8 cellular contexts compared by ENCODE assay signal in genomic region chr17:67245073-67245693, GRCh38. TPM values are rescaled to one million over a fixed set of nuclear protein-coding genes. Genes with fewer than 3 reads are reported as not detected.
A peak's percentile ranks its signal among the peaks of the same experiment; 100 is the strongest.
DNase-seq lines count a peak whose midpoint lies in the region; ATAC-seq and FAIRE-seq lines count a peak whose summit lies in the region.

TSS of gene HELZ (minus strand) at chr17:67245196. CDS start at chr17:67218804, 26,392 bp downstream.

- intact Hi-C loops in T-helper 2 cell treated with Interferon-gamma antibody and Interleukin-4, amounts not matched to agents 100 ng/mL and 5 ng/mL, for 36 hours (cut with micrococcal nuclease) = loop anchor here (5.0 kb wide), 1 partner anchor 122 kb away; the partner anchor contains the start of gene PSMD12
- intact Hi-C loops in right cardiac atrium (cut with DNase I) = no loop called here

- H3K27me3 ChIP-seq in right cardiac atrium (ENCODE audit: control insufficient read depth, insufficient read depth) = no peaks in the 10 kb centered on the region

- H3K9me3 ChIP-seq in right cardiac atrium (ENCODE audit: control insufficient read depth, low read length) = no peaks in the 10 kb centered on the region

- H3K4me1 ChIP-seq in right cardiac atrium (ENCODE audit: control insufficient read depth, insufficient read depth, low read length) = no peaks in the 10 kb centered on the region

- WGBS in right cardiac atrium = under 1% methylated on average over 67 of the region's 67 CpGs

- peak; percentile 53 for ATAC-seq in HG02840 (IDR thresholded peaks at IDR 0.05; ENCODE audit: low FRiP score, unreplicated experiment)
- ATAC-seq in right cardiac atrium = peak; percentile 90 to 93

- peak within 1 kb of the TSS; percentile 32 for H3K27ac ChIP-seq in right cardiac atrium (ENCODE audit: low read length)

- DNase-seq in GM03348 (ENCODE audit: low spot score) (peak; percentile 95), NCI-H1930 (lab: John Stamatoyannopoulos, UW) (peak; percentile 64 to 87), anterior cingulate cortex (lab: John Stamatoyannopoulos, UW) (peak in 52 of 58 donors; percentile 17 to 77 (median 58)), right cardiac atrium (peak; percentile 67 to 90 (median 90)), pulmonary artery endothelial cell (ENCODE audit: low read depth, low spot score) (peak; percentile 54), urothelium cell line (ENCODE audit: low spot score) (peak; percentile 94)

- no peak for FAIRE-seq in urothelium cell line (lab: Jason Lieb, UNC)

- peak within 1 kb of the TSS; percentile 99 for H3K4me3 ChIP-seq in right cardiac atrium (ENCODE audit: low read length)

RNA-seq across cellular contexts. Expression of gene HELZ, which starts in this region (rescaled TPM):
- total RNA-seq in T-helper 2 cell treated with Interferon-gamma antibody and Interleukin-4, amounts not matched to agents 100 ng/mL and 5 ng/mL, for 36 hours = 64.1 and 68.6 TPM in 2 replicates
- total RNA-seq in right cardiac atrium (10 to 100 TPM; 32.2 to 43.9 (median 37.9) TPM), pulmonary artery endothelial cell (28.8 and 61.2 TPM in 2 replicates)
- polyA plus RNA-seq in right cardiac atrium = 5.6 TPM

Comparison
In these comparisons a context has a peak if more than half of its experiments do, and no peak if none do; other contexts are left out.
1. Peak in every context shown above with its lines: DNase-seq, ATAC-seq, H3K4me3 ChIP-seq and H3K27ac ChIP-seq.